Comparison of ENCODE assay signal across 8 cellular contexts in the genomic region with DNA sequence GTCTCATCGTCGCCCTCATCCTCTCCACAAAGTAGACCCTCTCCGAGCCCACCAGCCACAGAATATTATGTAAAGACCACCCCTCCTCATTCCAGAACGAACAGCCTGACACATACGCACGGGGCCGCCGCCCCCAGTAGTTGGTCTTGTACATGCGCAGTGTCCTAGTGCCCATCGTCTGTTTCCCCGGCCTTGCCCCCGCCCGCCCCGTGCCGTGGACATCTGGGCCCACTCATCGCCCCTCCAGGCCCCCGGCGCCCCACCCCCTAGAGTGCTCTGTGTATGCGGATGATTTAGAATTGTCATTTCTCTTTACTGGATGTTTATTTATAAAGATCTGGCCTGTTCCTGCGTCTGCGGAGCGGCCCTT.
A peak's percentile ranks its signal among the peaks of the same experiment; 100 is the strongest.
DNase-seq lines count a peak whose midpoint lies in the region; ATAC-seq and TF ChIP-seq lines count a peak whose summit lies in the region.

No MANE protein-coding gene starts in this region.

- H4K20me1 ChIP-seq in Loucy (ENCODE audit: insufficient read depth, low read length, poor library complexity, severe bottlenecking) = peaks cover 6% of the 10 kb centered on the region

- H3F3A ChIP-seq in Loucy (ENCODE audit: low read depth) = no peaks in the 10 kb centered on the region

- peak overlapping the region; percentile 99 for H3K27ac Mint-ChIP-seq in dendritic cell treated with granulocyte-macrophage colony-stimulating factor and Interleukin-4, amounts not matched to agents 40 ng/mL and 50 ng/mL, for 4 days
- peak overlapping the region; percentile 99 for H3K27ac Mint-ChIP-seq in nephron progenitor cell

- H2AFZ ChIP-seq in Loucy (ENCODE audit: low read length) = no peak overlapping the region

- no peaks in the 10 kb centered on the region for H3K36me3 ChIP-seq in Loucy (ENCODE audit: insufficient read depth, low read length)

- DNase-seq in AG04449 (ENCODE audit: low read depth, low spot score) (no peak), nephron progenitor cell (no peak), NCI-H1092 treated with DMSO at 0.1 percent for 48 hours (lab: John Stamatoyannopoulos, UW) (no peak), epidermal melanocyte (ENCODE audit: insufficient read length, low spot score) (no peak)
- no peak for DNase-seq in stimulated activated CD4-positive, alpha-beta T cell treated with anti-CD3 and anti-CD28 coated beads, Interleukin-4, amount 100 ng/mL, for 4 hours

- no peak overlapping the region for H3K4me2 ChIP-seq in Loucy (ENCODE audit: low read depth, low read length, poor library complexity, severe bottlenecking)

- CTCF ChIA-PET in AG04449 (lab: Yijun Ruan, JAX) = interaction anchor here (1.6 to 2.1 kb wide), 2 partner anchors 11 to 13 kb away, joined by 3 to 4 read pairs; a partner anchor contains a TSS

- H3K36me3 Mint-ChIP-seq in dendritic cell treated with granulocyte-macrophage colony-stimulating factor and Interleukin-4, amounts not matched to agents 40 ng/mL and 50 ng/mL, for 4 days (ENCODE audit: low read depth) = peaks cover 97% of the 10 kb centered on the region
- peaks cover 22% of the 10 kb centered on the region for H3K36me3 Mint-ChIP-seq in nephron progenitor cell (ENCODE audit: low read depth)

- peak overlapping the region; percentile 26; the same call in 1 of the 2 replicates for H3K4me3 ChIP-seq in AG04449 (ENCODE audit: low read depth, low read length)
- peak overlapping the region; percentile 32 for H3K4me3 ChIP-seq in Loucy (ENCODE audit: low read length, poor library complexity, severe bottlenecking)

- intact Hi-C loops in dendritic cell treated with granulocyte-macrophage colony-stimulating factor and Interleukin-4, amounts not matched to agents 40 ng/mL and 50 ng/mL, for 4 days (cut with micrococcal nuclease) = loop anchor here (2.0 kb wide), 1 partner anchor 17 kb away; no protein-coding TSS in a partner anchor

- H3K4me1 ChIP-seq in Loucy (ENCODE audit: insufficient read depth, low read length, poor library complexity, severe bottlenecking) = peaks cover 8% of the 10 kb centered on the region

- no peaks in the 10 kb centered on the region for H3K27me3 ChIP-seq in Loucy (ENCODE audit: insufficient read depth, low read length, poor library complexity, severe bottlenecking)

- no peak overlapping the region for H3K9ac ChIP-seq in Loucy (ENCODE audit: low read depth, low read length, poor library complexity, severe bottlenecking)

- peaks cover 78% of the 10 kb centered on the region for H3K4me1 Mint-ChIP-seq in dendritic cell treated with granulocyte-macrophage colony-stimulating factor and Interleukin-4, amounts not matched to agents 40 ng/mL and 50 ng/mL, for 4 days (ENCODE audit: low read depth)
- peaks cover 45% of the 10 kb centered on the region for H3K4me1 Mint-ChIP-seq in nephron progenitor cell

- H3K9me2 ChIP-seq in Loucy (replicated peaks; ENCODE audit: low read depth, low read length) = no peaks in the 10 kb centered on the region

- peak overlapping the region; percentile 91 for H3K4me3 Mint-ChIP-seq in dendritic cell treated with granulocyte-macrophage colony-stimulating factor and Interleukin-4, amounts not matched to agents 40 ng/mL and 50 ng/mL, for 4 days
- peak overlapping the region; percentile 85 for H3K4me3 Mint-ChIP-seq in nephron progenitor cell

- TF ChIP-seq CTCF in AG04449 (IDR thresholded peaks at IDR 0.05; ENCODE audit: insufficient read depth, low read length, missing control alignments) (no peak), Loucy (conservative IDR thresholded peaks at IDR 0.05; ENCODE audit: low read length) (no peak), nephron progenitor cell (IDR thresholded peaks at IDR 0.05) (no peak)

- no peak for ATAC-seq in GM18909 (IDR thresholded peaks at IDR 0.05; ENCODE audit: poor library complexity, unreplicated experiment)

- peaks cover 43% of the 10 kb centered on the region for H3K79me2 ChIP-seq in Loucy (ENCODE audit: insufficient read depth, low read length)

- POLR2A ChIA-PET in AG04449 (lab: Yijun Ruan, JAX) = interaction anchor here (0.9 to 3.5 kb wide), 4 partner anchors 12 to 364 kb away, joined by 3 to 28 read pairs (median 4); a partner anchor contains a TSS

- H3K9me3 ChIP-seq in Loucy (ENCODE audit: insufficient read depth, low read depth, low read length) = no peaks in the 10 kb centered on the region

- no peaks in the 10 kb centered on the region for H3K9me3 Mint-ChIP-seq in dendritic cell treated with granulocyte-macrophage colony-stimulating factor and Interleukin-4, amounts not matched to agents 40 ng/mL and 50 ng/mL, for 4 days
- no peaks in the 10 kb centered on the region for H3K9me3 Mint-ChIP-seq in nephron progenitor cell

- no peaks in the 10 kb centered on the region for H3K27me3 Mint-ChIP-seq in dendritic cell treated with granulocyte-macrophage colony-stimulating factor and Interleukin-4, amounts not matched to agents 40 ng/mL and 50 ng/mL, for 4 days
- H3K27me3 Mint-ChIP-seq in nephron progenitor cell (ENCODE audit: low read depth, poor library complexity) = peaks cover 6% of the 10 kb centered on the region
